17 cellular contexts compared by ENCODE assay signal in genomic region chr14:58805057-58805456, GRCh38.
DNase-seq lines count a peak whose midpoint lies in the region; ATAC-seq and TF ChIP-seq lines count a peak whose summit lies in the region.
"Had no signal": no experiment of that assay in that cellular context is flagged by ENCODE, and none has a peak within 500 bp of the region (broad histone marks: within the 10 kb centered on the region; RNA-seq: fewer than 3 reads in every experiment).

No MANE protein-coding gene starts in this region.

- POLR2A ChIA-PET in A673 (lab: Charles Lee; ENCODE audit: low non-redundant PET), result no interaction called here

- H3K9me3 ChIP-seq in adipocyte (ENCODE audit: control insufficient read depth, low read length) (peaks cover 4% of the 10 kb centered on the region), left lung (peaks cover 0 to 4% of the 10 kb centered on the region in 2 donors), A673 (ENCODE audit: low read depth, low read length, poor library complexity, severe bottlenecking) (no peaks in the 10 kb centered on the region)
- H3K9me3 ChIP-seq: sigmoid colon had no signal

- no peak for TF ChIP-seq CTCF in left lung (IDR thresholded peaks at IDR 0.05)
- TF ChIP-seq CTCF in A673 (conservative IDR thresholded peaks at IDR 0.05; ENCODE audit: low read depth, low read length), result no peak

- no peak overlapping the region for H3K4me3 ChIP-seq in adipocyte (ENCODE audit: low read length)
- no peak overlapping the region for H3K4me3 ChIP-seq in left lung
- H3K4me3 ChIP-seq in A673 (ENCODE audit: low read depth, low read length, poor library complexity, severe bottlenecking), result no peak overlapping the region
- H3K4me3 ChIP-seq: hepatocyte, sigmoid colon had no signal

- DNase-seq in DMS79 (lab: John Stamatoyannopoulos, UW), result peak; percentile 98
- DNase-seq in NCI-H2029 treated with DMSO at 0.1 percent for 48 hours (lab: John Stamatoyannopoulos, UW), result peak; percentile 50
- DNase-seq in adipocyte (ENCODE audit: low read depth), result peak; percentile 79
- no peak for DNase-seq in left lung
- no peak for DNase-seq in A673 (ENCODE audit: low spot score)
- no peak for DNase-seq in substantia nigra (lab: John Stamatoyannopoulos, UW)
- DNase-seq: activated CD4-positive, CD25-positive, alpha-beta regulatory T cell; activated CD8-positive, alpha-beta memory T cell treated with anti-CD3 and anti-CD28 coated beads, Interleukin-2, amount 50 U/mL, for 4 hours; central memory CD4-positive, alpha-beta T cell; natural killer cell; NCI-H1436; sigmoid colon had no signal

- no peak overlapping the region for H3K9ac ChIP-seq in adipocyte (ENCODE audit: low read length)

- no peaks in the 10 kb centered on the region for H3K27me3 ChIP-seq in adipocyte (replicated peaks; ENCODE audit: control insufficient read depth, insufficient read depth, low read length)
- no peaks in the 10 kb centered on the region for H3K27me3 ChIP-seq in left lung
- no peaks in the 10 kb centered on the region for H3K27me3 ChIP-seq in A673 (replicated peaks; ENCODE audit: insufficient read depth, low read depth, low read length, poor library complexity)
- H3K27me3 ChIP-seq: hepatocyte, sigmoid colon had no signal

- no TSS peak for BruUV-seq in A673 (replicated peaks; lab: Mats Ljungman, UMichigan)

- intact Hi-C loops in left lung (cut with DNase I) (no loop called here), A673 (cut with micrococcal nuclease; ENCODE audit: unreplicated experiment) (no loop called here)

- ATAC-seq in left lung (peak; percentile 70), HG02970 (IDR thresholded peaks at IDR 0.05; ENCODE audit: low FRiP score, unreplicated experiment) (no peak), HG03045 (IDR thresholded peaks at IDR 0.05; ENCODE audit: unreplicated experiment) (no peak)
- ATAC-seq: activated naive CD4-positive, alpha-beta T cell treated with anti-CD3 and anti-CD28 coated beads, Interleukin-2, amount 50 U/mL, for 72 hours; natural killer cell; stimulated activated memory B cell treated with anti-CD40 and anti-IgM and Interleukin-4, amounts not matched to agents 10 μg/mL and 1 μg/mL and 100 μg/mL, for 72 hours had no signal

- H3K27ac ChIP-seq in left lung (no peak overlapping the region), A673 (ENCODE audit: low read depth, low read length, poor library complexity, severe bottlenecking) (no peak overlapping the region), substantia nigra (ENCODE audit: low read depth, low read length, poor library complexity, severe bottlenecking) (no peak overlapping the region)
- H3K27ac ChIP-seq: hepatocyte, sigmoid colon had no signal

- H3K4me1 ChIP-seq in adipocyte (ENCODE audit: control insufficient read depth, insufficient read depth, low read length) (peaks cover 25% of the 10 kb centered on the region), left lung (peaks cover 0 to 9% of the 10 kb centered on the region in 2 donors), A673 (ENCODE audit: insufficient read depth, low read length, poor library complexity, severe bottlenecking) (peaks cover 10% of the 10 kb centered on the region)

- CTCF ChIA-PET in A673 (lab: Charles Lee), result no interaction called here

- no peaks in the 10 kb centered on the region for H3K36me3 ChIP-seq in adipocyte (ENCODE audit: control insufficient read depth, insufficient read depth, low read length, severe bottlenecking)
- no peaks in the 10 kb centered on the region for H3K36me3 ChIP-seq in left lung
- no peaks in the 10 kb centered on the region for H3K36me3 ChIP-seq in A673 (ENCODE audit: insufficient read depth, low read length, poor library complexity, severe bottlenecking)
- H3K36me3 ChIP-seq: sigmoid colon had no signal

Comparison
In these comparisons a context has a peak if more than half of its experiments do, and no peak if none do; other contexts are left out.
1. DNase-seq: peak in DMS79 (single experiment), NCI-H2029 treated with DMSO at 0.1 percent for 48 hours (single experiment) and adipocyte (single experiment); none in left lung (0 of 2), A673 (single experiment) and substantia nigra (0 of 49).